In the genomic region with DNA sequence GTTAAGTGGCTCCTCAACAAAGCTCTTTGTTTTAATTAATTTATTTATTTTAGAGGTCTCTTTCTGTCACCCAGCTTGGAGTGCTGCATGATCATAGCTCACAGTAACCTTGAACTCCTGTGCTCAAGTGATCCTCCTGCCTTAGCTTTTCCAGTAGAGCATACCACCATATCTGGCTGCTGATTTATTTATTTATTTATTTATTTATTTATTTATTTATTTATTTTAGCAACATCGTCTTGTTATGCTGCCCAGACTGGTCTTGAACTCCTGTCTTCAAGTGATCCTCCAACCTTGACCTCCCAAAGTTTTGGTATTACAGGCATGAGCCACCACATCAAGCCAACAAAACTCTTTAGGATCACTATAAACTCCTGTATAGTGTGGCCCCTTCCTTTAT, we compare ENCODE assay signal across 35 cellular contexts.
"Had no signal": no experiment of that assay in that cellular context is flagged by ENCODE, and none has a peak within 500 bp of the region (broad histone marks: within the 10 kb centered on the region; RNA-seq: fewer than 3 reads in every experiment).

No MANE protein-coding gene starts in this region.

- H3K9me3 ChIP-seq: MG63 had no signal

- H3K4me3 ChIP-seq: MG63 had no signal

- H3K27me3 ChIP-seq: MG63 had no signal

- DNase-seq: Karpas-422, Kasumi-1, MG63, MM.1S, MV-4-11, NCI-H1048, NCI-H1092, NCI-H1092 treated with DMSO at 0.1 percent for 48 hours, NCI-H1105, NCI-H1105 treated with DMSO at 0.1 percent for 48 hours, NCI-H1417, NCI-H1417 treated with DMSO at 0.1 percent for 48 hours, NCI-H1436, NCI-H1436 treated with DMSO at 0.1 percent for 48 hours, NCI-H146, NCI-H1694, NCI-H1694 treated with DMSO at 0.1 percent for 48 hours, NCI-H187, NCI-H187 treated with DMSO at 0.1 percent for 48 hours, NCI-H1930, NCI-H2029, NCI-H2029 treated with DMSO at 0.1 percent for 48 hours, NCI-H2081, NCI-H2081 treated with DMSO at 0.1 percent for 48 hours, NCI-H2107, NCI-H2171, NCI-H2171 treated with DMSO at 0.1 percent for 48 hours, NCI-H2227 treated with DMSO at 0.1 percent for 48 hours, NCI-H226, NCI-H345, NCI-H446, NCI-H446 treated with DMSO at 0.1 percent for 48 hours, NCI-H510A, NCI-H510A treated with DMSO at 0.1 percent for 48 hours, NCI-H524 had no signal

- H3K36me3 ChIP-seq: MG63 had no signal
